In genomic region chr4:25159837-25160713, GRCh38 we compare ENCODE assay signal across 8 cellular contexts. TPM values are rescaled to one million over a fixed set of nuclear protein-coding genes. Genes with fewer than 3 reads are reported as not detected.
DNase-seq lines count a peak whose midpoint lies in the region; ATAC-seq and TF ChIP-seq lines count a peak whose summit lies in the region.

Gene SEPSECS, minus strand, starts transcription at chr4:25160449. Its CDS starts 80 bp downstream, at chr4:25160369.

- BruUV-seq in PC-3 (replicated peaks; lab: Mats Ljungman, UMichigan) = TSS peak; percentile 45

- H3K9me3 ChIP-seq in PC-3 (ENCODE audit: low read length) = no peaks in the 10 kb centered on the region

- no peaks in the 10 kb centered on the region for H4K20me1 ChIP-seq in PC-3 (ENCODE audit: low read length)

- no peaks in the 10 kb centered on the region for H3F3A ChIP-seq in PC-3 (ENCODE audit: low read length, unreplicated experiment)

- H3K9me2 ChIP-seq in PC-3 (replicated peaks; ENCODE audit: low read length) = no peaks in the 10 kb centered on the region

- DNase-seq in DMS114 treated with DMSO at 0.1 percent for 48 hours (lab: John Stamatoyannopoulos, UW; ENCODE audit: unreplicated experiment) (peak; percentile 94), PC-3 (peak; percentile 96), epithelial cell of proximal tubule (ENCODE audit: low read depth) (peak; percentile 86), mucosa of gallbladder (ENCODE audit: low spot score) (peak; percentile 99)
- DNase-seq in activated T-cell treated with anti-CD3 and anti-CD28 coated beads, Interleukin-2, amount 50 U/mL, for 1 hour = peak; percentile 91
- peak; percentile 85 for DNase-seq in stimulated activated CD8-positive, alpha-beta memory T cell treated with anti-CD3 and anti-CD28 coated beads, Interleukin-4, amount 100 ng/mL, for 4 hours (ENCODE audit: low read depth in 2 of 2, low spot score in 1 of 2)

- ATAC-seq in GM21576 (IDR thresholded peaks at IDR 0.05; ENCODE audit: unreplicated experiment) (peak; percentile 82), PC-3 (peak; percentile 70)

- peak within 1 kb of the TSS; percentile 87 for H3K4me3 ChIP-seq in PC-3 (ENCODE audit: low read length)
- peak within 1 kb of the TSS; percentile 76 for H3K4me3 ChIP-seq in epithelial cell of proximal tubule (ENCODE audit: low read depth, low read length)

- no peaks in the 10 kb centered on the region for H3K27me3 ChIP-seq in PC-3 (ENCODE audit: low read length)

- H3K79me2 ChIP-seq in PC-3 (ENCODE audit: low read length) = peaks cover 39% of the 10 kb centered on the region

- POLR2A ChIA-PET in PC-3 (lab: Charles Lee; ENCODE audit: unreplicated experiment) = interaction anchor here (0.6 to 1.2 kb wide), 3 partner anchors 152 to 483 kb away, joined by 3 to 8 read pairs (median 5); partner anchors contain the start of gene ZCCHC4

- peak within 1 kb of the TSS; percentile 93 for H2AFZ ChIP-seq in PC-3 (ENCODE audit: low read length)

- H3K9ac ChIP-seq in PC-3 (ENCODE audit: low read length) = peak within 1 kb of the TSS; percentile 79

- TF ChIP-seq CTCF in PC-3 (conservative IDR thresholded peaks at IDR 0.05; ENCODE audit: low read depth, low read length) (no peak), epithelial cell of proximal tubule (conservative IDR thresholded peaks at IDR 0.05; ENCODE audit: low read depth, low read length) (no peak)

- peak within 1 kb of the TSS; percentile 92 for H3K4me2 ChIP-seq in PC-3 (ENCODE audit: low read length)

- CTCF ChIA-PET in PC-3 (lab: Charles Lee) = no interaction called here

- H3K4me1 ChIP-seq in PC-3 (ENCODE audit: insufficient read depth, low read length) = peaks cover 22% of the 10 kb centered on the region

- H3K36me3 ChIP-seq in PC-3 (ENCODE audit: low read depth, low read length) = no peaks in the 10 kb centered on the region

- H3K27ac ChIP-seq in PC-3 (ENCODE audit: low read length) = peak within 1 kb of the TSS; percentile 83

- no peak for TF ChIP-seq RAD21 in Ishikawa (IDR thresholded peaks at IDR 0.05; ENCODE audit: low read depth)

- no peak for TF ChIP-seq EP300 in Ishikawa (IDR thresholded peaks at IDR 0.05; ENCODE audit: borderline replicate concordance)

- intact Hi-C loops in PC-3 (cut with micrococcal nuclease) = loop anchor here (5.0 kb wide), 2 partner anchors 152 to 207 kb away; partner anchors contain the start of gene ZCCHC4

TF ChIP-seq in Ishikawa, 13 proteins besides CTCF, POLR2A, EP300 and RAD21:
- TF ChIP-seq TAF1 (IDR thresholded peaks at IDR 0.05; ENCODE audit: low read depth) (peak; percentile 51; the same call in 1 of the 2 replicates), ZBTB7A (IDR thresholded peaks at IDR 0.05; ENCODE audit: low read depth) (no peak), TCF12 (IDR thresholded peaks at IDR 0.05; ENCODE audit: low read depth) (peak; percentile 72), REST (IDR thresholded peaks at IDR 0.05; ENCODE audit: low read depth) (no peak), FOXM1 (IDR thresholded peaks at IDR 0.05; ENCODE audit: borderline replicate concordance, low read depth) (peak; percentile 84; the same call in 1 of the 2 replicates), YY1 (IDR thresholded peaks at IDR 0.05; ENCODE audit: low read depth) (peak; percentile 67; the same call in 1 of the 2 replicates)
- TF ChIP-seq, protein P1, sequence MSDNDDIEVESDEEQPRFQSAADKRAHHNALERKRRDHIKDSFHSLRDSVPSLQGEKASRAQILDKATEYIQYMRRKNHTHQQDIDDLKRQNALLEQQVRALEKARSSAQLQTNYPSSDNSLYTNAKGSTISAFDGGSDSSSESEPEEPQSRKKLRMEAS (IDR thresholded peaks at IDR 0.05) = peak; percentile 83
TF ChIP-seq in Ishikawa: peak in this region for 5.

RNA-seq across cellular contexts. Expression of gene SEPSECS, which starts in this region (rescaled TPM):
- 3.1 and 5.2 TPM in 2 replicates for total RNA-seq in PC-3 (2014; rRNA removed)
- total RNA-seq in epithelial cell of proximal tubule = 4.3 and 4.8 TPM in 2 replicates
- total RNA-seq in mucosa of gallbladder = 17.2 TPM

Comparison
In these comparisons a context has a peak if more than half of its experiments do, and no peak if none do; other contexts are left out.
1. Peak in every context shown above with its lines: DNase-seq, ATAC-seq, H3K4me3 ChIP-seq and H3K27ac ChIP-seq.